ENCODE assay signal across 2 cellular contexts in the genomic region with DNA sequence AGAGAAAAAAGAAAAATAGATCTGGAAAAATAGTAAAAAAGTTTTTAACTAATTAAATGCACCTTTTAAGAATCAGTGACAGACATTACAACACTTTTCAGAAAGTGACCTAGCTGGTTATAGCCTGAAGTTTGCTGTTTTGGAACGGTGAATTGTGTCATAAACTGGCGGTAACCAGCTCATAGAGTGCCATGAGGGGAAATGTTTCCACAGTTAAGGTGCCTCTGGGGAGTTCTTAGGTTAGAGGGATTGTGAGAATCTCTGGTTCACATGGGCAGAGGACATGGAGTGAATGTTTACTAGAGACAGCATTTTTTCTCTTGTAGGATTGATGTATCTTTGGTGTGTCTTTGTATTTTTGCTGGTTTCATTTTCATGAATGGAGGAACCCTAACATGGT.
TF ChIP-seq lines count a peak whose summit lies in the region.

No MANE protein-coding gene starts in this region.

TF ChIP-seq in SK-N-SH, 30 proteins besides CTCF, POLR2A, EP300 and RAD21 (continued from another document):
- TF ChIP-seq, protein P1, sequence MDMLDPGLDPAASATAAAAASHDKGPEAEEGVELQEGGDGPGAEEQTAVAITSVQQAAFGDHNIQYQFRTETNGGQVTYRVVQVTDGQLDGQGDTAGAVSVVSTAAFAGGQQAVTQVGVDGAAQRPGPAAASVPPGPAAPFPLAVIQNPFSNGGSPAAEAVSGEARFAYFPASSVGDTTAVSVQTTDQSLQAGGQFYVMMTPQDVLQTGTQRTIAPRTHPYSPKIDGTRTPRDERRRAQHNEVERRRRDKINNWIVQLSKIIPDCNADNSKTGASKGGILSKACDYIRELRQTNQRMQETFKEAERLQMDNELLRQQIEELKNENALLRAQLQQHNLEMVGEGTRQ (IDR thresholded peaks at IDR 0.05; ENCODE audit: borderline replicate concordance, low read depth, low read length), result no peak
- TF ChIP-seq, protein P2, sequence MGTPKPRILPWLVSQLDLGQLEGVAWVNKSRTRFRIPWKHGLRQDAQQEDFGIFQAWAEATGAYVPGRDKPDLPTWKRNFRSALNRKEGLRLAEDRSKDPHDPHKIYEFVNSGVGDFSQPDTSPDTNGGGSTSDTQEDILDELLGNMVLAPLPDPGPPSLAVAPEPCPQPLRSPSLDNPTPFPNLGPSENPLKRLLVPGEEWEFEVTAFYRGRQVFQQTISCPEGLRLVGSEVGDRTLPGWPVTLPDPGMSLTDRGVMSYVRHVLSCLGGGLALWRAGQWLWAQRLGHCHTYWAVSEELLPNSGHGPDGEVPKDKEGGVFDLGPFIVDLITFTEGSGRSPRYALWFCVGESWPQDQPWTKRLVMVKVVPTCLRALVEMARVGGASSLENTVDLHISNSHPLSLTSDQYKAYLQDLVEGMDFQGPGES (IDR thresholded peaks at IDR 0.05; ENCODE audit: low read depth, low read length), result no peak
- TF ChIP-seq NRF1 (IDR thresholded peaks at IDR 0.05; ENCODE audit: low read depth, low read length) (no peak), FOXJ3 (CRISPR knock-in tag; IDR thresholded peaks at IDR 0.05) (no peak), SIN3A (IDR thresholded peaks at IDR 0.05; ENCODE audit: borderline replicate concordance, low read depth, low read length) (no peak), RCOR1 (IDR thresholded peaks at IDR 0.05; ENCODE audit: low read length) (no peak), ELF1 (IDR thresholded peaks at IDR 0.05) (no peak), YY1 (IDR thresholded peaks at IDR 0.05; ENCODE audit: low read depth) (no peak)
- TF ChIP-seq, protein P3, sequence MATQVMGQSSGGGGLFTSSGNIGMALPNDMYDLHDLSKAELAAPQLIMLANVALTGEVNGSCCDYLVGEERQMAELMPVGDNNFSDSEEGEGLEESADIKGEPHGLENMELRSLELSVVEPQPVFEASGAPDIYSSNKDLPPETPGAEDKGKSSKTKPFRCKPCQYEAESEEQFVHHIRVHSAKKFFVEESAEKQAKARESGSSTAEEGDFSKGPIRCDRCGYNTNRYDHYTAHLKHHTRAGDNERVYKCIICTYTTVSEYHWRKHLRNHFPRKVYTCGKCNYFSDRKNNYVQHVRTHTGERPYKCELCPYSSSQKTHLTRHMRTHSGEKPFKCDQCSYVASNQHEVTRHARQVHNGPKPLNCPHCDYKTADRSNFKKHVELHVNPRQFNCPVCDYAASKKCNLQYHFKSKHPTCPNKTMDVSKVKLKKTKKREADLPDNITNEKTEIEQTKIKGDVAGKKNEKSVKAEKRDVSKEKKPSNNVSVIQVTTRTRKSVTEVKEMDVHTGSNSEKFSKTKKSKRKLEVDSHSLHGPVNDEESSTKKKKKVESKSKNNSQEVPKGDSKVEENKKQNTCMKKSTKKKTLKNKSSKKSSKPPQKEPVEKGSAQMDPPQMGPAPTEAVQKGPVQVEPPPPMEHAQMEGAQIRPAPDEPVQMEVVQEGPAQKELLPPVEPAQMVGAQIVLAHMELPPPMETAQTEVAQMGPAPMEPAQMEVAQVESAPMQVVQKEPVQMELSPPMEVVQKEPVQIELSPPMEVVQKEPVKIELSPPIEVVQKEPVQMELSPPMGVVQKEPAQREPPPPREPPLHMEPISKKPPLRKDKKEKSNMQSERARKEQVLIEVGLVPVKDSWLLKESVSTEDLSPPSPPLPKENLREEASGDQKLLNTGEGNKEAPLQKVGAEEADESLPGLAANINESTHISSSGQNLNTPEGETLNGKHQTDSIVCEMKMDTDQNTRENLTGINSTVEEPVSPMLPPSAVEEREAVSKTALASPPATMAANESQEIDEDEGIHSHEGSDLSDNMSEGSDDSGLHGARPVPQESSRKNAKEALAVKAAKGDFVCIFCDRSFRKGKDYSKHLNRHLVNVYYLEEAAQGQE (IDR thresholded peaks at IDR 0.05; ENCODE audit: low read depth, low read length), result no peak
- TF ChIP-seq, protein P4, sequence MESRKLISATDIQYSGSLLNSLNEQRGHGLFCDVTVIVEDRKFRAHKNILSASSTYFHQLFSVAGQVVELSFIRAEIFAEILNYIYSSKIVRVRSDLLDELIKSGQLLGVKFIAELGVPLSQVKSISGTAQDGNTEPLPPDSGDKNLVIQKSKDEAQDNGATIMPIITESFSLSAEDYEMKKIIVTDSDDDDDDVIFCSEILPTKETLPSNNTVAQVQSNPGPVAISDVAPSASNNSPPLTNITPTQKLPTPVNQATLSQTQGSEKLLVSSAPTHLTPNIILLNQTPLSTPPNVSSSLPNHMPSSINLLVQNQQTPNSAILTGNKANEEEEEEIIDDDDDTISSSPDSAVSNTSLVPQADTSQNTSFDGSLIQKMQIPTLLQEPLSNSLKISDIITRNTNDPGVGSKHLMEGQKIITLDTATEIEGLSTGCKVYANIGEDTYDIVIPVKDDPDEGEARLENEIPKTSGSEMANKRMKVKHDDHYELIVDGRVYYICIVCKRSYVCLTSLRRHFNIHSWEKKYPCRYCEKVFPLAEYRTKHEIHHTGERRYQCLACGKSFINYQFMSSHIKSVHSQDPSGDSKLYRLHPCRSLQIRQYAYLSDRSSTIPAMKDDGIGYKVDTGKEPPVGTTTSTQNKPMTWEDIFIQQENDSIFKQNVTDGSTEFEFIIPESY (IDR thresholded peaks at IDR 0.05; ENCODE audit: borderline replicate concordance, low read depth), result no peak
- TF ChIP-seq, protein P5, sequence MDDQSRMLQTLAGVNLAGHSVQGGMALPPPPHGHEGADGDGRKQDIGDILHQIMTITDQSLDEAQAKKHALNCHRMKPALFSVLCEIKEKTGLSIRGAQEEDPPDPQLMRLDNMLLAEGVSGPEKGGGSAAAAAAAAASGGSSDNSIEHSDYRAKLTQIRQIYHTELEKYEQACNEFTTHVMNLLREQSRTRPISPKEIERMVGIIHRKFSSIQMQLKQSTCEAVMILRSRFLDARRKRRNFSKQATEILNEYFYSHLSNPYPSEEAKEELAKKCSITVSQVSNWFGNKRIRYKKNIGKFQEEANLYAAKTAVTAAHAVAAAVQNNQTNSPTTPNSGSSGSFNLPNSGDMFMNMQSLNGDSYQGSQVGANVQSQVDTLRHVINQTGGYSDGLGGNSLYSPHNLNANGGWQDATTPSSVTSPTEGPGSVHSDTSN (IDR thresholded peaks at IDR 0.05), result no peak

TF ChIP-seq in SK-N-SH treated with all-trans-retinoic acid at 6 μM for 48 hours, 23 proteins besides CTCF, POLR2A, EP300 and RAD21 (continued from another document):
- TF ChIP-seq, protein P6, sequence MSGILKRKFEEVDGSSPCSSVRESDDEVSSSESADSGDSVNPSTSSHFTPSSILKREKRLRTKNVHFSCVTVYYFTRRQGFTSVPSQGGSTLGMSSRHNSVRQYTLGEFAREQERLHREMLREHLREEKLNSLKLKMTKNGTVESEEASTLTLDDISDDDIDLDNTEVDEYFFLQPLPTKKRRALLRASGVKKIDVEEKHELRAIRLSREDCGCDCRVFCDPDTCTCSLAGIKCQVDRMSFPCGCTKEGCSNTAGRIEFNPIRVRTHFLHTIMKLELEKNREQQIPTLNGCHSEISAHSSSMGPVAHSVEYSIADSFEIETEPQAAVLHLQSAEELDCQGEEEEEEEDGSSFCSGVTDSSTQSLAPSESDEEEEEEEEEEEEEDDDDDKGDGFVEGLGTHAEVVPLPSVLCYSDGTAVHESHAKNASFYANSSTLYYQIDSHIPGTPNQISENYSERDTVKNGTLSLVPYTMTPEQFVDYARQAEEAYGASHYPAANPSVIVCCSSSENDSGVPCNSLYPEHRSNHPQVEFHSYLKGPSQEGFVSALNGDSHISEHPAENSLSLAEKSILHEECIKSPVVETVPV (CRISPR knock-in tag; IDR thresholded peaks at IDR 0.05), result no peak
- no peak for TF ChIP-seq ZFP3 (CRISPR knock-in tag; IDR thresholded peaks at IDR 0.05)
- TF ChIP-seq ARNTL (CRISPR knock-in tag; IDR thresholded peaks at IDR 0.05; ENCODE audit: borderline replicate concordance, low read depth), result no peak
- TF ChIP-seq, protein P7, sequence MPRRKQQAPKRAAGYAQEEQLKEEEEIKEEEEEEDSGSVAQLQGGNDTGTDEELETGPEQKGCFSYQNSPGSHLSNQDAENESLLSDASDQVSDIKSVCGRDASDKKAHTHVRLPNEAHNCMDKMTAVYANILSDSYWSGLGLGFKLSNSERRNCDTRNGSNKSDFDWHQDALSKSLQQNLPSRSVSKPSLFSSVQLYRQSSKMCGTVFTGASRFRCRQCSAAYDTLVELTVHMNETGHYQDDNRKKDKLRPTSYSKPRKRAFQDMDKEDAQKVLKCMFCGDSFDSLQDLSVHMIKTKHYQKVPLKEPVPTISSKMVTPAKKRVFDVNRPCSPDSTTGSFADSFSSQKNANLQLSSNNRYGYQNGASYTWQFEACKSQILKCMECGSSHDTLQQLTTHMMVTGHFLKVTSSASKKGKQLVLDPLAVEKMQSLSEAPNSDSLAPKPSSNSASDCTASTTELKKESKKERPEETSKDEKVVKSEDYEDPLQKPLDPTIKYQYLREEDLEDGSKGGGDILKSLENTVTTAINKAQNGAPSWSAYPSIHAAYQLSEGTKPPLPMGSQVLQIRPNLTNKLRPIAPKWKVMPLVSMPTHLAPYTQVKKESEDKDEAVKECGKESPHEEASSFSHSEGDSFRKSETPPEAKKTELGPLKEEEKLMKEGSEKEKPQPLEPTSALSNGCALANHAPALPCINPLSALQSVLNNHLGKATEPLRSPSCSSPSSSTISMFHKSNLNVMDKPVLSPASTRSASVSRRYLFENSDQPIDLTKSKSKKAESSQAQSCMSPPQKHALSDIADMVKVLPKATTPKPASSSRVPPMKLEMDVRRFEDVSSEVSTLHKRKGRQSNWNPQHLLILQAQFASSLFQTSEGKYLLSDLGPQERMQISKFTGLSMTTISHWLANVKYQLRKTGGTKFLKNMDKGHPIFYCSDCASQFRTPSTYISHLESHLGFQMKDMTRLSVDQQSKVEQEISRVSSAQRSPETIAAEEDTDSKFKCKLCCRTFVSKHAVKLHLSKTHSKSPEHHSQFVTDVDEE (CRISPR knock-in tag; IDR thresholded peaks at IDR 0.05), result no peak
- no peak for TF ChIP-seq TOX (CRISPR knock-in tag; IDR thresholded peaks at IDR 0.05; ENCODE audit: borderline replicate concordance)
- TF ChIP-seq ISL1 (CRISPR knock-in tag; IDR thresholded peaks at IDR 0.05), result no peak
- no peak for TF ChIP-seq BACH2 (CRISPR knock-in tag; IDR thresholded peaks at IDR 0.05; ENCODE audit: borderline replicate concordance)
- TF ChIP-seq ZNF70 (CRISPR knock-in tag; IDR thresholded peaks at IDR 0.05), result no peak
- no peak for TF ChIP-seq ESRRG (CRISPR knock-in tag; IDR thresholded peaks at IDR 0.05)
- no peak for TF ChIP-seq PPARA (CRISPR knock-in tag; IDR thresholded peaks at IDR 0.05; ENCODE audit: borderline replicate concordance)
- TF ChIP-seq ZNF8 (CRISPR knock-in tag; IDR thresholded peaks at IDR 0.05), result no peak
- no peak for TF ChIP-seq RARB (CRISPR knock-in tag; IDR thresholded peaks at IDR 0.05)
